Comparison of ENCODE assay signal across 8 cellular contexts in genomic region chr3:52481819-52482521, GRCh38. TPM values are rescaled to one million over a fixed set of nuclear protein-coding genes. Genes with fewer than 3 reads are reported as not detected.
A peak's percentile ranks its signal among the peaks of the same experiment; 100 is the strongest.
DNase-seq lines count a peak whose midpoint lies in the region; ATAC-seq and TF ChIP-seq lines count a peak whose summit lies in the region.

No MANE protein-coding gene starts in this region.

- peak overlapping the region; percentile 47 for H3K27ac Mint-ChIP-seq in mesothelial cell of epicardium

- no peak overlapping the region for H3K4me2 ChIP-seq in HCT116 (ENCODE audit: low read length)
- H3K4me2 ChIP-seq in mammary epithelial cell (ENCODE audit: insufficient read depth, low read depth, low read length): no peak overlapping the region

- H3K27ac ChIP-seq in HCT116 (ENCODE audit: low read depth, low read length) (no peak overlapping the region), mammary epithelial cell (ENCODE audit: insufficient read depth, low read depth, low read length) (no peak overlapping the region)

- TF ChIP-seq RAD21 in HCT116 (IDR thresholded peaks at IDR 0.05; ENCODE audit: low read depth): peak; percentile 9; the same call in 1 of the 2 replicates

- H3K9me3 ChIP-seq in HCT116 (ENCODE audit: control insufficient read depth in 1 of 2, insufficient read depth in 1 of 2, low read depth in 1 of 2, low read length in 2 of 2) (no peaks in the 10 kb centered on the region), mammary epithelial cell (replicated peaks; ENCODE audit: insufficient read depth, low read length) (no peaks in the 10 kb centered on the region)

- DNase-seq in DMS53 (lab: John Stamatoyannopoulos, UW) (peak; percentile 9), DMS53 treated with DMSO at 0.1 percent for 48 hours (lab: John Stamatoyannopoulos, UW; ENCODE audit: unreplicated experiment) (no peak), HCT116 (ENCODE audit: low read depth, low spot score) (no peak), mammary epithelial cell (no peak), mesothelial cell of epicardium (ENCODE audit: low spot score in 2 of 2, unreplicated experiment in 2 of 2) (no peak), CD1c-positive myeloid dendritic cell (ENCODE audit: extremely low spot score) (no peak), Kasumi-1 (lab: John Stamatoyannopoulos, UW) (no peak)

- intact Hi-C loops in HCT116 (cut with micrococcal nuclease): no loop called here
- intact Hi-C loops in mammary epithelial cell (cut with micrococcal nuclease): no loop called here

- POLR2A ChIA-PET in HCT116 (lab: Charles Lee): no interaction called here

- H4K20me1 ChIP-seq in HCT116 (ENCODE audit: insufficient read depth) (no peaks in the 10 kb centered on the region), mammary epithelial cell (ENCODE audit: insufficient read depth, low read length) (no peaks in the 10 kb centered on the region)

- CTCF ChIA-PET in HCT116 (lab: Charles Lee): no interaction called here
- CTCF ChIA-PET in mammary epithelial cell (lab: Charles Lee; ENCODE audit: low non-redundant PET): no interaction called here

- WGBS in mammary epithelial cell (ENCODE audit: low coverage, missing lambda C conversion rate): 89% methylated on average over 21 of the region's 23 CpGs

- H3K9me2 ChIP-seq in HCT116 (ENCODE audit: insufficient read depth): no peaks in the 10 kb centered on the region

- no peak for TF ChIP-seq POLR2A in HCT116 (IDR thresholded peaks at IDR 0.05; ENCODE audit: borderline replicate concordance, extremely low read depth, insufficient read depth, insufficient read length)

- no peak overlapping the region for H3K4me3 Mint-ChIP-seq in mesothelial cell of epicardium

- TF ChIP-seq CTCF in HCT116 (IDR thresholded peaks at IDR 0.05 in 2 of 3, conservative IDR thresholded peaks at IDR 0.05 in 1 of 3; ENCODE audit: borderline replicate concordance in 1 of 3, insufficient read depth in 1 of 3, low read depth in 2 of 3, low read length in 2 of 3) (peak in 2 of 3 experiments; percentile 56 to 69; a peak in 3 of 6 replicates), mammary epithelial cell (conservative IDR thresholded peaks at IDR 0.05 in 1 of 2, IDR thresholded peaks at IDR 0.05 in 1 of 2; ENCODE audit: extremely low read depth in 1 of 2, insufficient read depth in 1 of 2, low read depth in 1 of 2, low read length in 2 of 2) (peak; percentile 35 to 50), mesothelial cell of epicardium (IDR thresholded peaks at IDR 0.05; ENCODE audit: unreplicated experiment) (peak; percentile 61)

- H3K9me3 Mint-ChIP-seq in mesothelial cell of epicardium: no peaks in the 10 kb centered on the region

- H3K4me1 ChIP-seq in HCT116 (ENCODE audit: control insufficient read depth in 1 of 2, insufficient read depth in 2 of 2, low read length in 2 of 2) (no peaks in the 10 kb centered on the region), mammary epithelial cell (ENCODE audit: insufficient read depth, low read length) (peaks cover 25% of the 10 kb centered on the region)

- no peaks in the 10 kb centered on the region for H3K27me3 Mint-ChIP-seq in mesothelial cell of epicardium (ENCODE audit: low read depth)

- H3K27me3 ChIP-seq in HCT116 (ENCODE audit: insufficient read depth, low read length): no peaks in the 10 kb centered on the region
- H3K27me3 ChIP-seq in mammary epithelial cell (ENCODE audit: insufficient read depth, low read length): no peaks in the 10 kb centered on the region

- peaks cover 37% of the 10 kb centered on the region for H3K4me1 Mint-ChIP-seq in mesothelial cell of epicardium

- in situ Hi-C loops in mammary epithelial cell (cut with MboI; ENCODE audit: low sequenced_read_pairs in 2 of 2): no loop called here

- H3K9ac ChIP-seq in HCT116 (ENCODE audit: low read length) (no peak overlapping the region), mammary epithelial cell (ENCODE audit: insufficient read depth, low read length) (no peak overlapping the region)

- BruUV-seq in HCT116 (replicated peaks; lab: Mats Ljungman, UMichigan) (no TSS peak), mammary epithelial cell (replicated peaks; lab: Mats Ljungman, UMichigan) (no TSS peak)

- H3K36me3 ChIP-seq in HCT116 (ENCODE audit: control insufficient read depth in 1 of 2, insufficient read depth in 2 of 2, low read length in 2 of 2): peaks cover 28 to 30% of the 10 kb centered on the region in 2 experiments; a peak in 3 of 4 replicates
- H3K36me3 ChIP-seq in mammary epithelial cell (ENCODE audit: insufficient read depth, low read length): peaks cover 46% of the 10 kb centered on the region

- peak; percentile 63 for ATAC-seq in HCT116
- ATAC-seq in GM18861 (IDR thresholded peaks at IDR 0.05; ENCODE audit: unreplicated experiment): no peak

- H2AFZ ChIP-seq in HCT116 (ENCODE audit: low read depth, low read length, poor library complexity, severe bottlenecking): no peak overlapping the region
- no peak overlapping the region for H2AFZ ChIP-seq in mammary epithelial cell (ENCODE audit: low read depth, low read length)

- H3K4me3 ChIP-seq in HCT116 (replicated peaks in 1 of 2; ENCODE audit: low read depth in 1 of 2, low read length in 2 of 2) (no peak overlapping the region), mammary epithelial cell (replicated peaks in 1 of 3; ENCODE audit: insufficient read depth in 1 of 3, low read depth in 2 of 3, low read length in 3 of 3) (no peak overlapping the region)

- RAD21 ChIA-PET in HCT116 (lab: Charles Lee; ENCODE audit: low non-redundant PET in 1 of 2, low total read pairs in 2 of 2, uncharacterized antibody in 2 of 2, unreplicated experiment in 2 of 2): no interaction called here

- dilution Hi-C loops in mammary epithelial cell (cut with HindIII; ENCODE audit: low sequenced_read_pairs): loop anchor here (5.0 kb wide), 1 partner anchor 55 kb away; the partner anchor contains the start of gene UQCC5

- H3K36me3 Mint-ChIP-seq in mesothelial cell of epicardium: peaks cover 21% of the 10 kb centered on the region

- H3K79me2 ChIP-seq in HCT116 (ENCODE audit: insufficient read depth, low read length) (no peaks in the 10 kb centered on the region), mammary epithelial cell (ENCODE audit: insufficient read depth, low read length) (no peaks in the 10 kb centered on the region)

TF ChIP-seq in HCT116, 20 proteins besides CTCF, POLR2A, EP300 and RAD21:
- TF ChIP-seq FOSL1 (IDR thresholded peaks at IDR 0.05; ENCODE audit: low read depth) (no peak), POLR2AphosphoS5 (IDR thresholded peaks at IDR 0.05; ENCODE audit: low read depth, low read length) (no peak), EZH2phosphoT487 (IDR thresholded peaks at IDR 0.05; ENCODE audit: borderline replicate concordance) (no peak), ZBTB33 (IDR thresholded peaks at IDR 0.05; ENCODE audit: extremely low read depth, insufficient replicate concordance, low read length) (no peak), JUND (IDR thresholded peaks at IDR 0.05) (no peak)

RNA-seq across cellular contexts. Expression of gene STAB1, which starts 13.2 kb away (rescaled TPM):
- total RNA-seq in HCT116 (2021; ENCODE audit: unreplicated experiment) (0.44 TPM), mammary epithelial cell (under 1 TPM in 1 of 2 donors, not detected in 1; 0.17 TPM), mesothelial cell of epicardium (0.29 to 0.71 TPM (median 0.66 TPM) in 3 replicates)
- polyA plus RNA-seq in HCT116 (2012): 0.12 TPM in 1 of 2 replicates, not detected in the other
- 0.02 TPM for polyA plus RNA-seq in mammary epithelial cell
- polyA minus RNA-seq in mammary epithelial cell: not detected

RNA-seq across cellular contexts. Expression of gene NISCH, which starts 26.6 kb away (rescaled TPM):
- total RNA-seq in HCT116 (2021; ENCODE audit: unreplicated experiment) (72.8 TPM), mammary epithelial cell (100 to 1,000 TPM in 1 of 2 donors, 10 to 100 TPM in 1; 79.7 to 123 TPM), mesothelial cell of epicardium (235 to 242 TPM (median 240 TPM) in 3 replicates)
- 54.7 and 58.3 TPM in 2 replicates for polyA plus RNA-seq in HCT116 (2012)
- polyA plus RNA-seq in mammary epithelial cell: 43.9 TPM
- polyA minus RNA-seq in mammary epithelial cell: 103 TPM

RNA-seq across cellular contexts. Expression of gene TNNC1, which starts 28.1 kb away (rescaled TPM):
- total RNA-seq in HCT116 (2021; ENCODE audit: unreplicated experiment) (2.2 TPM), mammary epithelial cell (under 1 TPM; 0.33 to 0.85 TPM), mesothelial cell of epicardium (4.0 to 5.2 TPM (median 4.6 TPM) in 3 replicates)
- polyA plus RNA-seq in HCT116 (2012): 6.1 and 7.1 TPM in 2 replicates
- 0.15 TPM for polyA plus RNA-seq in mammary epithelial cell
- polyA minus RNA-seq in mammary epithelial cell: not detected

RNA-seq across cellular contexts. Expression of gene SEMA3G, which starts 37.1 kb away (rescaled TPM):
- total RNA-seq in HCT116 (2021; ENCODE audit: unreplicated experiment): 4.2 TPM
- 1.3 and 1.4 TPM in 2 replicates for polyA plus RNA-seq in HCT116 (2012)
- total RNA-seq in mammary epithelial cell: under 1 TPM; 0.45 to 0.50 TPM
- polyA plus RNA-seq in mammary epithelial cell: 0.24 TPM
- polyA minus RNA-seq in mammary epithelial cell: not detected
- total RNA-seq in mesothelial cell of epicardium: 0.35 to 0.80 TPM (median 0.66 TPM) in 3 replicates

RNA-seq across cellular contexts. Expression of gene NT5DC2, which starts 51.7 kb away (rescaled TPM):
- total RNA-seq in HCT116 (2021; ENCODE audit: unreplicated experiment) (125 TPM), mammary epithelial cell (10 to 100 TPM; 36.7 to 73.0 TPM), mesothelial cell of epicardium (256 to 266 TPM (median 266 TPM) in 3 replicates)
- 111 and 112 TPM in 2 replicates for polyA plus RNA-seq in HCT116 (2012)
- 88.7 TPM for polyA plus RNA-seq in mammary epithelial cell
- polyA minus RNA-seq in mammary epithelial cell: 300 TPM
